Comparison of ENCODE assay signal across 28 cellular contexts in the genomic region with DNA sequence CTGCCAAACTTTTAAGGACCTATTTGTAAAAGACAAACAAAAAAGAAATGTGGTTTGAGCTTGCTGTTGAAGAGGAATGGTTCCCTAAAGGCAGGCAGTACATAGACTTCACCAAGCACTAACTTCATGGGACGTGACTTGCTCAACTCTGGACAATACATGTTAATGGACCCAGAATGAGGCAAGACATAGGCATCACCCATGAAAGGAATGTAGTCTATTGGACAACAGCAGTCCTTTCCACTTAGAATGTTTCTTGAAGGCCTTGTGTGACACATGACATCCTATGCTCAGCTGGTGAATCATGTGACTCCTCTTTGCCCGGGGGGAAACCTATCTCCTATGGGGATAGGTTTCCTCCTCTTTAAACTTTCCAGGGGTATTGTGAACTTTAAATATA.
"Had no signal": no experiment of that assay in that cellular context is flagged by ENCODE, and none has a peak within 500 bp of the region (broad histone marks: within the 10 kb centered on the region; RNA-seq: fewer than 3 reads in every experiment).

No MANE protein-coding gene starts in this region.

- H3K27ac ChIP-seq: left lung, lower lobe of right lung, neural progenitor cell, neutrophil, parathyroid adenoma, skin epidermis, spleen, suprapubic skin, thoracic aorta, tibial artery, uterus had no signal

- H3K36me3 ChIP-seq: left lung, lower lobe of right lung, neural progenitor cell, neutrophil, spleen, suprapubic skin, thoracic aorta, tibial artery, uterus had no signal

- H3K4me3 Mint-ChIP-seq: immature natural killer cell; naive thymus-derived CD8-positive, alpha-beta T cell; nephron progenitor cell; neural progenitor cell; stimulated activated effector memory CD8-positive, alpha-beta T cell treated with anti-CD3 and anti-CD28 coated beads, Interleukin-12 subunit alpha, Interleukin-12 subunit beta, amount 100 ng/mL, for 72 hours; stimulated activated naive CD8-positive, alpha-beta T cell treated with anti-CD3 and anti-CD28 coated beads, Interleukin-15, Interleukin-2, amounts not matched to agents 100 ng/mL and 50 ng/mL, for 24 hours; type B pancreatic cell had no signal

- H3K9ac ChIP-seq: neural progenitor cell, parathyroid adenoma had no signal

- H3K9me3 Mint-ChIP-seq: stimulated activated effector memory CD8-positive, alpha-beta T cell treated with anti-CD3 and anti-CD28 coated beads, Interleukin-12 subunit alpha, Interleukin-12 subunit beta, amount 100 ng/mL, for 72 hours; stimulated activated naive CD8-positive, alpha-beta T cell treated with anti-CD3 and anti-CD28 coated beads, Interleukin-15, Interleukin-2, amounts not matched to agents 100 ng/mL and 50 ng/mL, for 24 hours had no signal

- H3K4me3 ChIP-seq: left lung, lower lobe of right lung, neural progenitor cell, skin epidermis, spleen, suprapubic skin, thoracic aorta, tibial artery, uterus had no signal

- H3K36me3 Mint-ChIP-seq: immature natural killer cell; naive thymus-derived CD8-positive, alpha-beta T cell; stimulated activated effector memory CD8-positive, alpha-beta T cell treated with anti-CD3 and anti-CD28 coated beads, Interleukin-12 subunit alpha, Interleukin-12 subunit beta, amount 100 ng/mL, for 72 hours; type B pancreatic cell had no signal

- H3K9me3 ChIP-seq: left lung, lower lobe of right lung, neutrophil, spleen, suprapubic skin, thoracic aorta, tibial artery, uterus had no signal

- H3K4me1 Mint-ChIP-seq: immature natural killer cell; naive thymus-derived CD8-positive, alpha-beta T cell; stimulated activated effector memory CD8-positive, alpha-beta T cell treated with anti-CD3 and anti-CD28 coated beads, Interleukin-12 subunit alpha, Interleukin-12 subunit beta, amount 100 ng/mL, for 72 hours had no signal

- H3K79me2 ChIP-seq: parathyroid adenoma had no signal

- DNase-seq: hypothalamus; immature natural killer cell; kidney; left colon; left lung; lower lobe of right lung; mammary epithelial cell; mesenchymal stem cell; naive thymus-derived CD8-positive, alpha-beta T cell; nephron progenitor cell; occipital lobe; retina; right cardiac atrium; spleen; stimulated activated CD4-positive, alpha-beta T cell treated with anti-CD3 and anti-CD28 coated beads, Interleukin-4, amount 100 ng/mL, for 24 hours; stimulated activated naive CD4-positive, alpha-beta T cell; tibial artery; uterus had no signal

- H2AFZ ChIP-seq: neural progenitor cell, parathyroid adenoma had no signal

- H3K27me3 Mint-ChIP-seq: progenitor cell of endocrine pancreas, type B pancreatic cell had no signal

- H3K27me3 ChIP-seq: left lung, neural progenitor cell, neutrophil, suprapubic skin, tibial artery, uterus had no signal

- H3K4me2 ChIP-seq: neural progenitor cell had no signal

- H3K27ac Mint-ChIP-seq: immature natural killer cell; naive thymus-derived CD8-positive, alpha-beta T cell; nephron progenitor cell; neural progenitor cell; progenitor cell of endocrine pancreas; stimulated activated effector memory CD8-positive, alpha-beta T cell treated with anti-CD3 and anti-CD28 coated beads, Interleukin-12 subunit alpha, Interleukin-12 subunit beta, amount 100 ng/mL, for 72 hours; stimulated activated naive CD8-positive, alpha-beta T cell treated with anti-CD3 and anti-CD28 coated beads, Interleukin-15, Interleukin-2, amounts not matched to agents 100 ng/mL and 50 ng/mL, for 24 hours had no signal

- H3K4me1 ChIP-seq: parathyroid adenoma, suprapubic skin, uterus had no signal
